ENCODE assay signal across 1 cellular context in genomic region chr6:137883400-137883888, GRCh38.
TF ChIP-seq lines count a peak whose summit lies in the region.

No MANE protein-coding gene starts in this region.

TF ChIP-seq in H1, 55 proteins besides CTCF, POLR2A, EP300 and RAD21 (continued from another document):
- TF ChIP-seq KDM1A (IDR thresholded peaks at IDR 0.05; ENCODE audit: borderline replicate concordance, low read length) (no peak), CTBP2 (IDR thresholded peaks at IDR 0.05; ENCODE audit: borderline replicate concordance, insufficient read depth, insufficient read length, low read length) (no peak), SP1 (IDR thresholded peaks at IDR 0.05; ENCODE audit: low read depth, low read length) (no peak), FOSL1 (IDR thresholded peaks at IDR 0.05; ENCODE audit: insufficient read depth, low read depth, low read length) (no peak), CHD2 (IDR thresholded peaks at IDR 0.05; ENCODE audit: low read length) (no peak), RBBP5 (IDR thresholded peaks at IDR 0.05; ENCODE audit: borderline replicate concordance, low read depth, low read length) (no peak), TCF12 (IDR thresholded peaks at IDR 0.05; ENCODE audit: low read depth, low read length) (no peak), EGR1 (IDR thresholded peaks at IDR 0.05; ENCODE audit: borderline replicate concordance, low read depth, low read length) (no peak), SAP30 (IDR thresholded peaks at IDR 0.05; ENCODE audit: insufficient read depth, insufficient replicate concordance, low read length) (no peak), SRF (IDR thresholded peaks at IDR 0.05; ENCODE audit: low read depth, low read length) (no peak), KDM4A (IDR thresholded peaks at IDR 0.05; ENCODE audit: low read depth, low read length, severe bottlenecking) (no peak)
- TF ChIP-seq, protein P1, sequence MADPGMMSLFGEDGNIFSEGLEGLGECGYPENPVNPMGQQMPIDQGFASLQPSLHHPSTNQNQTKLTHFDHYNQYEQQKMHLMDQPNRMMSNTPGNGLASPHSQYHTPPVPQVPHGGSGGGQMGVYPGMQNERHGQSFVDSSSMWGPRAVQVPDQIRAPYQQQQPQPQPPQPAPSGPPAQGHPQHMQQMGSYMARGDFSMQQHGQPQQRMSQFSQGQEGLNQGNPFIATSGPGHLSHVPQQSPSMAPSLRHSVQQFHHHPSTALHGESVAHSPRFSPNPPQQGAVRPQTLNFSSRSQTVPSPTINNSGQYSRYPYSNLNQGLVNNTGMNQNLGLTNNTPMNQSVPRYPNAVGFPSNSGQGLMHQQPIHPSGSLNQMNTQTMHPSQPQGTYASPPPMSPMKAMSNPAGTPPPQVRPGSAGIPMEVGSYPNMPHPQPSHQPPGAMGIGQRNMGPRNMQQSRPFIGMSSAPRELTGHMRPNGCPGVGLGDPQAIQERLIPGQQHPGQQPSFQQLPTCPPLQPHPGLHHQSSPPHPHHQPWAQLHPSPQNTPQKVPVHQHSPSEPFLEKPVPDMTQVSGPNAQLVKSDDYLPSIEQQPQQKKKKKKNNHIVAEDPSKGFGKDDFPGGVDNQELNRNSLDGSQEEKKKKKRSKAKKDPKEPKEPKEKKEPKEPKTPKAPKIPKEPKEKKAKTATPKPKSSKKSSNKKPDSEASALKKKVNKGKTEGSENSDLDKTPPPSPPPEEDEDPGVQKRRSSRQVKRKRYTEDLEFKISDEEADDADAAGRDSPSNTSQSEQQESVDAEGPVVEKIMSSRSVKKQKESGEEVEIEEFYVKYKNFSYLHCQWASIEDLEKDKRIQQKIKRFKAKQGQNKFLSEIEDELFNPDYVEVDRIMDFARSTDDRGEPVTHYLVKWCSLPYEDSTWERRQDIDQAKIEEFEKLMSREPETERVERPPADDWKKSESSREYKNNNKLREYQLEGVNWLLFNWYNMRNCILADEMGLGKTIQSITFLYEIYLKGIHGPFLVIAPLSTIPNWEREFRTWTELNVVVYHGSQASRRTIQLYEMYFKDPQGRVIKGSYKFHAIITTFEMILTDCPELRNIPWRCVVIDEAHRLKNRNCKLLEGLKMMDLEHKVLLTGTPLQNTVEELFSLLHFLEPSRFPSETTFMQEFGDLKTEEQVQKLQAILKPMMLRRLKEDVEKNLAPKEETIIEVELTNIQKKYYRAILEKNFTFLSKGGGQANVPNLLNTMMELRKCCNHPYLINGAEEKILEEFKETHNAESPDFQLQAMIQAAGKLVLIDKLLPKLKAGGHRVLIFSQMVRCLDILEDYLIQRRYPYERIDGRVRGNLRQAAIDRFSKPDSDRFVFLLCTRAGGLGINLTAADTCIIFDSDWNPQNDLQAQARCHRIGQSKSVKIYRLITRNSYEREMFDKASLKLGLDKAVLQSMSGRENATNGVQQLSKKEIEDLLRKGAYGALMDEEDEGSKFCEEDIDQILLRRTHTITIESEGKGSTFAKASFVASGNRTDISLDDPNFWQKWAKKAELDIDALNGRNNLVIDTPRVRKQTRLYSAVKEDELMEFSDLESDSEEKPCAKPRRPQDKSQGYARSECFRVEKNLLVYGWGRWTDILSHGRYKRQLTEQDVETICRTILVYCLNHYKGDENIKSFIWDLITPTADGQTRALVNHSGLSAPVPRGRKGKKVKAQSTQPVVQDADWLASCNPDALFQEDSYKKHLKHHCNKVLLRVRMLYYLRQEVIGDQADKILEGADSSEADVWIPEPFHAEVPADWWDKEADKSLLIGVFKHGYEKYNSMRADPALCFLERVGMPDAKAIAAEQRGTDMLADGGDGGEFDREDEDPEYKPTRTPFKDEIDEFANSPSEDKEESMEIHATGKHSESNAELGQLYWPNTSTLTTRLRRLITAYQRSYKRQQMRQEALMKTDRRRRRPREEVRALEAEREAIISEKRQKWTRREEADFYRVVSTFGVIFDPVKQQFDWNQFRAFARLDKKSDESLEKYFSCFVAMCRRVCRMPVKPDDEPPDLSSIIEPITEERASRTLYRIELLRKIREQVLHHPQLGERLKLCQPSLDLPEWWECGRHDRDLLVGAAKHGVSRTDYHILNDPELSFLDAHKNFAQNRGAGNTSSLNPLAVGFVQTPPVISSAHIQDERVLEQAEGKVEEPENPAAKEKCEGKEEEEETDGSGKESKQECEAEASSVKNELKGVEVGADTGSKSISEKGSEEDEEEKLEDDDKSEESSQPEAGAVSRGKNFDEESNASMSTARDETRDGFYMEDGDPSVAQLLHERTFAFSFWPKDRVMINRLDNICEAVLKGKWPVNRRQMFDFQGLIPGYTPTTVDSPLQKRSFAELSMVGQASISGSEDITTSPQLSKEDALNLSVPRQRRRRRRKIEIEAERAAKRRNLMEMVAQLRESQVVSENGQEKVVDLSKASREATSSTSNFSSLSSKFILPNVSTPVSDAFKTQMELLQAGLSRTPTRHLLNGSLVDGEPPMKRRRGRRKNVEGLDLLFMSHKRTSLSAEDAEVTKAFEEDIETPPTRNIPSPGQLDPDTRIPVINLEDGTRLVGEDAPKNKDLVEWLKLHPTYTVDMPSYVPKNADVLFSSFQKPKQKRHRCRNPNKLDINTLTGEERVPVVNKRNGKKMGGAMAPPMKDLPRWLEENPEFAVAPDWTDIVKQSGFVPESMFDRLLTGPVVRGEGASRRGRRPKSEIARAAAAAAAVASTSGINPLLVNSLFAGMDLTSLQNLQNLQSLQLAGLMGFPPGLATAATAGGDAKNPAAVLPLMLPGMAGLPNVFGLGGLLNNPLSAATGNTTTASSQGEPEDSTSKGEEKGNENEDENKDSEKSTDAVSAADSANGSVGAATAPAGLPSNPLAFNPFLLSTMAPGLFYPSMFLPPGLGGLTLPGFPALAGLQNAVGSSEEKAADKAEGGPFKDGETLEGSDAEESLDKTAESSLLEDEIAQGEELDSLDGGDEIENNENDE (IDR thresholded peaks at IDR 0.05; ENCODE audit: insufficient replicate concordance, low read length), result no peak
- TF ChIP-seq, protein P2, sequence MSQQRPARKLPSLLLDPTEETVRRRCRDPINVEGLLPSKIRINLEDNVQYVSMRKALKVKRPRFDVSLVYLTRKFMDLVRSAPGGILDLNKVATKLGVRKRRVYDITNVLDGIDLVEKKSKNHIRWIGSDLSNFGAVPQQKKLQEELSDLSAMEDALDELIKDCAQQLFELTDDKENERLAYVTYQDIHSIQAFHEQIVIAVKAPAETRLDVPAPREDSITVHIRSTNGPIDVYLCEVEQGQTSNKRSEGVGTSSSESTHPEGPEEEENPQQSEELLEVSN (IDR thresholded peaks at IDR 0.05), result no peak
TF ChIP-seq in H1: peak in this region for 0.
